8 cellular contexts compared by ENCODE assay signal in genomic region chr22:20495861-20496681, GRCh38.
DNase-seq lines count a peak whose midpoint lies in the region; ATAC-seq lines count a peak whose summit lies in the region.

No MANE protein-coding gene starts in this region.

- ATAC-seq in GM18868 (IDR thresholded peaks at IDR 0.05; ENCODE audit: unreplicated experiment) (peak; percentile 83), HG03103 (IDR thresholded peaks at IDR 0.05; ENCODE audit: low read depth, unreplicated experiment) (peak; percentile 89)

- DNase-seq in AG08395 (ENCODE audit: low spot score) (peak; percentile 98), NCI-H226 (peak; percentile 78), iris pigment epithelial cell (ENCODE audit: low read depth) (peak; percentile 94)
- DNase-seq in activated CD4-positive, CD25-positive, alpha-beta regulatory T cell treated with anti-CD3 and anti-CD28 coated beads, Interleukin-2, amount 50 U/mL, for 16 hours (ENCODE audit: low read depth, low spot score) = peak; percentile 83
- peak; percentile 91 for DNase-seq in central memory CD4-positive, alpha-beta T cell
- peak; percentile 80 to 88 for DNase-seq in stimulated activated CD4-positive, alpha-beta T cell treated with anti-CD3 and anti-CD28 coated beads, Interleukin-12 subunit alpha, Interleukin-12 subunit beta, amount 100 ng/mL, for 24 hours (ENCODE audit: low read depth in 2 of 2)

Comparison
In these comparisons a context has a peak if more than half of its experiments do, and no peak if none do; other contexts are left out.
1. Peak in every context shown above with its lines: DNase-seq and ATAC-seq.